23 cellular contexts compared by ENCODE assay signal in the genomic region with DNA sequence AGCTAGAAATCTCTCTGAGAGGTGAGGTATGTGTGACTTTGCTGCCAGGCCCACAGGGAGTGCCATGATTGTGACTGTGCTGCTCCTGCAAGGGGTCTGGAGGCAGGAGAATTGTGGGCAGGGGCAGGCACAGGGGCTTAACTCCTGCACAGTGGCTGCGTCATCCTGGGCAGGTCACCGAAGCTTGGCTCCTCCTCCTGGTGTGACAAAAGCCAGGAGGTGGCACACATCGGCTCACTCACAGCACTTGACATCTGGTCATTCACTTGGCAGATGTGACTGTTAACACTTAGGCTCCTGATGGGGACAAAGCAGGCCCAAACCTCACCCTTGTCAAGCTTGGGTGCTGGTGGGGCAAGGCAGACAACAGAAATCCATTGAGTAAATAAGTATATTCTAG. TPM values are rescaled to one million over a fixed set of nuclear protein-coding genes. Genes with fewer than 3 reads are reported as not detected.
"Had no signal": no experiment of that assay in that cellular context is flagged by ENCODE, and none has a peak within 500 bp of the region (broad histone marks: within the 10 kb centered on the region; RNA-seq: fewer than 3 reads in every experiment).

No MANE protein-coding gene starts in this region.

- ATAC-seq: activated T-cell treated with anti-CD3 and anti-CD28 coated beads, Interleukin-2, amount 50 U/mL, for 72 hours; effector memory CD8-positive, alpha-beta T cell; gastrocnemius medialis; left ventricle myocardium superior; natural killer cell treated with Interleukin-12 subunit alpha and Interleukin-12 subunit beta and Interleukin-15 and Interleukin-18, amount 100 ng/mL, for 72 hours; pancreas; psoas muscle; stimulated activated naive CD8-positive, alpha-beta T cell treated with anti-CD3 and anti-CD28 coated beads, Interleukin-15, Interleukin-2, amounts not matched to agents 100 U/mL and 50 U/mL, for 24 hours; upper lobe of right lung had no signal

- H3K4me1 ChIP-seq: colonic mucosa, gastrocnemius medialis, pancreas, psoas muscle, right atrium auricular region, upper lobe of right lung had no signal

- H3K4me3 ChIP-seq: colonic mucosa, dorsolateral prefrontal cortex, esophagus muscularis mucosa, gastrocnemius medialis, pancreas, psoas muscle, right atrium auricular region, upper lobe of right lung had no signal

- DNase-seq: activated CD4-positive, alpha-beta memory T cell treated with anti-CD3 and anti-CD28 coated beads, Interleukin-2, amount 10 ng/mL, durations not matched to agents 7 days and 5 days; activated CD4-positive, alpha-beta T cell treated with anti-CD3 and anti-CD28 coated beads, Interleukin-2, amount 10 ng/mL, durations not matched to agents 24 days and 14 days; activated effector memory CD4-positive, alpha-beta T cell treated with Interleukin-2 at 50 U/mL for 16 hours; activated naive CD4-positive, alpha-beta T cell treated with anti-CD3 and anti-CD28 coated beads for 36 hours; activated naive CD8-positive, alpha-beta T cell treated with anti-CD3 and anti-CD28 coated beads, Interleukin-2, amount 10 ng/mL, durations not matched to agents 7 days and 5 days; activated T-cell treated with anti-CD3 and anti-CD28 coated beads, Interleukin-2, amount 50 U/mL, for 72 hours; amygdala; colonic mucosa; dorsolateral prefrontal cortex; effector memory CD8-positive, alpha-beta T cell; gastrocnemius medialis; hippocampal formation; left ventricle myocardium superior; mammary epithelial cell; psoas muscle; stimulated activated CD4-positive, alpha-beta T cell treated with anti-CD3 and anti-CD28 coated beads, Interleukin-4, amount 100 ng/mL, for 4 hours; stimulated activated naive CD8-positive, alpha-beta T cell treated with anti-CD3 and anti-CD28 coated beads, Interleukin-15, Interleukin-2, amounts not matched to agents 100 U/mL and 50 U/mL, for 24 hours; upper lobe of right lung had no signal

- H3K9me3 ChIP-seq: colonic mucosa, esophagus muscularis mucosa, gastrocnemius medialis, pancreas, psoas muscle, right atrium auricular region, upper lobe of right lung had no signal

- H3K27ac ChIP-seq: colonic mucosa, dorsolateral prefrontal cortex, esophagus muscularis mucosa, gastrocnemius medialis, pancreas, psoas muscle, right atrium auricular region, upper lobe of right lung, VCaP had no signal

- H3K36me3 ChIP-seq: colonic mucosa, esophagus muscularis mucosa, gastrocnemius medialis, pancreas, right atrium auricular region, upper lobe of right lung had no signal

RNA-seq across cellular contexts. Expression of a gene that starts 36.4 kb away (rescaled TPM):
- total RNA-seq: activated naive CD4-positive, alpha-beta T cell treated with anti-CD3 and anti-CD28 coated beads for 36 hours; activated T-cell treated with anti-CD3 and anti-CD28 coated beads, Interleukin-2, amount 50 U/mL, for 72 hours had no signal
